Comparison of ENCODE assay signal across 8 cellular contexts in the genomic region with DNA sequence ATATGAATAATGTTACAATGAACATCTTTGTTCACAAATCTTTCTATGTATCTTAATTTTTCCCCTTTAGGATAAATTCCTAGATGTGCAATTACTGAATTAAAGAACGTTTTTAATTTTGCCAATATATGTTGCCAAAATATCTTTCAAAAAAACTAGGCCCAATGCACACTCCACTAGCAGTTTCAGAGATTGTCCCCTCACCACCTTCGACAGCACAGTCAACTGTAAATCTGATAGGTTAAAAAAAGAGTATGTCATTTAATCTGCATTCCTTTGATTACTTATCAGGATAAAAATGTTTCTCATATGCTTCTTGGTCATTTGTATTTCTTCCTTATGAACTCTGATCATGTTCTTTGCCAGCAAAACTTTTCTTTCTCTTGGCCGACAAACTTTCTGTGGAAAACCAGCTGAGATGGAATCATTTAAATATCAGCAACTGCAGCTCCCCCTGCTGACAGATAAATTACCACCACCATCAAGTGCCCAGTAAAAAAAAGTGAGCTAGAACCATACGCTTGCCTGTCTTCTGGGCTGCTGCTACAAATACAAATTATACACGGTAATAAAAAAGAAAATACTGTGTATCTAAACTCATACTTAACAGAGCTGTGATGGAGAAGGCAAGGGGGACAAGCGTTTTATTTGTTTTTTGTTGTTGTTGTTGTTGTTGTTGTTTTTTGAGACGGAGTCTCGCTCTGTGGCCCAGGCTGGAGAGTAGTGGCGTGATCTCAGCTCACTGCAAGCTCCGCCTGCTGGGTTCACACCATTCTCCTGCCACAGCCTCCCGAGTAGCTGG. TPM values are rescaled to one million over a fixed set of nuclear protein-coding genes. Genes with fewer than 3 reads are reported as not detected.
A peak's percentile ranks its signal among the peaks of the same experiment; 100 is the strongest.
DNase-seq lines count a peak whose midpoint lies in the region; ATAC-seq and TF ChIP-seq lines count a peak whose summit lies in the region.

No MANE protein-coding gene starts in this region.

- peak overlapping the region; percentile 1 for H3K27ac Mint-ChIP-seq in activated naive CD8-positive, alpha-beta T cell treated with anti-CD3 and anti-CD28 coated beads, Interleukin-2, amount 50 U/mL, for 24 hours

- H3K4me1 ChIP-seq in cardiac muscle cell (ENCODE audit: low read depth) (peaks cover 17% of the 10 kb centered on the region), rectal smooth muscle tissue (ENCODE audit: control insufficient read depth, insufficient read depth, low read length) (peaks cover 22% of the 10 kb centered on the region)

- peaks cover 20% of the 10 kb centered on the region for H3K4me1 Mint-ChIP-seq in activated naive CD8-positive, alpha-beta T cell treated with anti-CD3 and anti-CD28 coated beads, Interleukin-2, amount 50 U/mL, for 24 hours

- H3K9me3 Mint-ChIP-seq in activated naive CD8-positive, alpha-beta T cell treated with anti-CD3 and anti-CD28 coated beads, Interleukin-2, amount 50 U/mL, for 24 hours: no peaks in the 10 kb centered on the region

- TF ChIP-seq CTCF in LNCAP (IDR thresholded peaks at IDR 0.05) (peak; percentile 100), RWPE1 (conservative IDR thresholded peaks at IDR 0.05; ENCODE audit: low read depth) (peak; percentile 93), cardiac muscle cell (IDR thresholded peaks at IDR 0.05; ENCODE audit: low read depth, low read length) (peak; percentile 79)

- H3K9me3 ChIP-seq in cardiac muscle cell (ENCODE audit: low read depth): no peaks in the 10 kb centered on the region

- POLR2A ChIA-PET in RWPE1 (lab: Yijun Ruan, JAX; ENCODE audit: low non-redundant PET): no interaction called here

- no peaks in the 10 kb centered on the region for H3K27me3 Mint-ChIP-seq in activated naive CD8-positive, alpha-beta T cell treated with anti-CD3 and anti-CD28 coated beads, Interleukin-2, amount 50 U/mL, for 24 hours

- no peak overlapping the region for H3K4me3 Mint-ChIP-seq in activated naive CD8-positive, alpha-beta T cell treated with anti-CD3 and anti-CD28 coated beads, Interleukin-2, amount 50 U/mL, for 24 hours

- H3K27ac ChIP-seq in RWPE1 (no peak overlapping the region), cardiac muscle cell (no peak overlapping the region), rectal smooth muscle tissue (ENCODE audit: low read depth, low read length) (peak overlapping the region; percentile 38)

- no peak overlapping the region for H3K9ac ChIP-seq in rectal smooth muscle tissue (ENCODE audit: low read length)

- peak; percentile 65 for ATAC-seq in activated naive CD8-positive, alpha-beta T cell treated with anti-CD3 and anti-CD28 coated beads, Interleukin-2, amount 50 U/mL, for 24 hours
- no peak for ATAC-seq in HG03139 (IDR thresholded peaks at IDR 0.05; ENCODE audit: unreplicated experiment)

- H3K36me3 ChIP-seq in cardiac muscle cell: peaks cover 14% of the 10 kb centered on the region
- peaks cover 3% of the 10 kb centered on the region for H3K36me3 ChIP-seq in rectal smooth muscle tissue (ENCODE audit: control insufficient read depth, insufficient read depth, low read length)

- CTCF ChIA-PET in RWPE1 (lab: Yijun Ruan, JAX): interaction anchor here (0.5 to 1.4 kb wide), 14 partner anchors 12 to 211 kb away, joined by 3 to 9 read pairs (median 4); partner anchors contain the start of gene KANSL1

- H3K27me3 ChIP-seq in cardiac muscle cell: no peaks in the 10 kb centered on the region
- no peaks in the 10 kb centered on the region for H3K27me3 ChIP-seq in rectal smooth muscle tissue (ENCODE audit: control insufficient read depth, insufficient read depth, low read length)

- H3K4me3 ChIP-seq in cardiac muscle cell (no peak overlapping the region), rectal smooth muscle tissue (ENCODE audit: low read length) (no peak overlapping the region)

- H3K36me3 Mint-ChIP-seq in activated naive CD8-positive, alpha-beta T cell treated with anti-CD3 and anti-CD28 coated beads, Interleukin-2, amount 50 U/mL, for 24 hours (ENCODE audit: low read depth): peaks cover 21% of the 10 kb centered on the region

- peak; percentile 81 for DNase-seq in DMS53 treated with DMSO at 0.1 percent for 48 hours (lab: John Stamatoyannopoulos, UW; ENCODE audit: unreplicated experiment)
- DNase-seq in RWPE1 (ENCODE audit: low spot score): peak; percentile 67
- DNase-seq in activated naive CD8-positive, alpha-beta T cell treated with anti-CD3 and anti-CD28 coated beads, Interleukin-2, amount 50 U/mL, for 24 hours: peak; percentile 53
- peak; percentile 90 to 93 for DNase-seq in cardiac muscle cell (ENCODE audit: low read depth in 1 of 2, low spot score in 1 of 2)
- no peak for DNase-seq in cerebellar nuclear complex (lab: John Stamatoyannopoulos, UW)

RNA-seq across cellular contexts. Expression of gene KANSL1, which starts 19.6 kb away (rescaled TPM):
- 69.4 and 109 TPM in 2 replicates for total RNA-seq in cardiac muscle cell
- 52.6 and 61.2 TPM in 2 replicates for polyA plus RNA-seq in cardiac muscle cell

Comparison
In these comparisons a context has a peak if more than half of its experiments do, and no peak if none do; other contexts are left out.
1. DNase-seq: peak in DMS53 treated with DMSO at 0.1 percent for 48 hours (single experiment), RWPE1 (single experiment), activated naive CD8-positive, alpha-beta T cell treated with anti-CD3 and anti-CD28 coated beads, Interleukin-2, amount 50 U/mL, for 24 hours (single experiment) and cardiac muscle cell (2 of 2); none in cerebellar nuclear complex (0 of 2).
2. Peak in every context shown above with its lines, with median percentiles within 50 percentile points of each other: CTCF ChIP-seq.